In genomic region chr15:44603126-44603525, GRCh38 we compare ENCODE assay signal across 21 cellular contexts.
"Had no signal": no experiment of that assay in that cellular context is flagged by ENCODE, and none has a peak within 500 bp of the region (broad histone marks: within the 10 kb centered on the region; RNA-seq: fewer than 3 reads in every experiment).

No MANE protein-coding gene starts in this region.

- H3K9me3 ChIP-seq: lower lobe of right lung, SJCRH30, tibial artery had no signal

- H3K4me1 ChIP-seq: foreskin keratinocyte, lower lobe of right lung, SJCRH30, tibial artery had no signal

- ATAC-seq: foreskin keratinocyte, left lobe of liver, lower lobe of right lung, natural killer cell, WTC11 had no signal

- H3K27me3 ChIP-seq: foreskin keratinocyte, hepatocyte, SJCRH30, tibial artery had no signal

- H3K27me3 Mint-ChIP-seq: activated CD4-positive, alpha-beta T cell treated with anti-CD3 and anti-CD28 coated beads, Interleukin-2, amount 10 ng/mL, durations not matched to agents 7 days and 5 days; brain; progenitor cell of endocrine pancreas had no signal

- H3K4me3 Mint-ChIP-seq: activated CD4-positive, alpha-beta T cell treated with anti-CD3 and anti-CD28 coated beads, Interleukin-2, amount 10 ng/mL, durations not matched to agents 7 days and 5 days; brain; immature natural killer cell; natural killer cell; WTC11 had no signal

- H3K9me3 Mint-ChIP-seq: activated CD4-positive, alpha-beta T cell treated with anti-CD3 and anti-CD28 coated beads, Interleukin-2, amount 10 ng/mL, durations not matched to agents 7 days and 5 days; brain; immature natural killer cell; natural killer cell; WTC11 had no signal

- H3K27ac Mint-ChIP-seq: activated CD4-positive, alpha-beta T cell treated with anti-CD3 and anti-CD28 coated beads, Interleukin-2, amount 10 ng/mL, durations not matched to agents 7 days and 5 days; progenitor cell of endocrine pancreas; WTC11 had no signal

- H3K4me3 ChIP-seq: hepatocyte, lower lobe of right lung, SJCRH30, tibial artery had no signal

- H3K4me1 Mint-ChIP-seq: brain, immature natural killer cell, natural killer cell, WTC11 had no signal

- DNase-seq: activated CD4-positive, alpha-beta T cell treated with anti-CD3 and anti-CD28 coated beads, Interleukin-2, amount 10 ng/mL, durations not matched to agents 7 days and 5 days; activated gamma-delta T cell treated with Interleukin-2 at 50 U/mL for 16 hours; activated T-cell treated with anti-CD3 and anti-CD28 coated beads, Interleukin-2, amount 50 U/mL, for 48 hours; dermis blood vessel endothelial cell; effector CD8-positive, alpha-beta T cell; foreskin keratinocyte; immature natural killer cell; lower lobe of right lung; natural killer cell; SJCRH30; stimulated activated CD4-positive, alpha-beta T cell treated with anti-CD3 and anti-CD28 coated beads, Interleukin-2, amount 100 ng/mL, for 48 hours; stimulated activated naive CD4-positive, alpha-beta T cell treated with Interleukin-2 at 50 U/mL for 16 hours; substantia nigra; T-helper 1 cell; T-helper 9 cell; tibial artery had no signal

- H3K27ac ChIP-seq: foreskin keratinocyte, hepatocyte, lower lobe of right lung, SJCRH30, tibial artery had no signal
